In the genomic region with DNA sequence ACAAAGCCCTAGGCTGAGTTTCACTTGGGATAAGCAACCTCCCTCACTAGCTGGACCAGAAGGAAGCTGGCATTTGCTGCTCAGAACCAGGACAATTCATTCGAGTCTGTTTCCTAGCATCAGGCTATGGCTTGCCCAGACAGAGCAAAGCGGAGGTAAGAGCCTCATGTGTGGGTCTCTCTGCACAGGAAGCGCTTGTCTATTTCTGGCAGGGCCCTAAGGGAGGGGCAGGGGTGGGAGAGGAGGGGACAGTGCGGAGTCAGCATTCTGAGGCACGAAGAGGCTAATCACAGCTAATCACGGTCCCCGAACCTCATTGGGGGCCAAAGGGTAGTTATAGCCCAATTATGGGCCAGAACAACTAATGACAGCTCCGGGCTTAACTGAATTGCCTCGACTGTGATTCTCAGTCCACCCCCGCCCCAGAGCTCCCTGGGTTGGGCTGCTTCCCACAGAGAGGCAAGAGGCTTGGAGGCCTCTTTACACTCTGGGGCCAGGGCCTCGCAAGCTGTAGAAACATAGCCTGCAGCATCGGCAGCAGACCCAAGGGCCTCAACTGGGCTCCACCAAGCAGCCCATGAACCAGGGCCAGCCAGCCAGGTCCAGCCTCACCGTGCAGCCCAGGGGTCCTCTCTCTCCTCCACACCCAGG, we compare ENCODE assay signal across 15 cellular contexts.
DNase-seq lines count a peak whose midpoint lies in the region; ATAC-seq, FAIRE-seq and TF ChIP-seq lines count a peak whose summit lies in the region.
"Had no signal": no experiment of that assay in that cellular context is flagged by ENCODE, and none has a peak within 500 bp of the region (broad histone marks: within the 10 kb centered on the region; RNA-seq: fewer than 3 reads in every experiment).

No MANE protein-coding gene starts in this region.

- intact Hi-C loops in Right ventricle myocardium inferior (cut with DNase I) (no loop called here), cardiac septum (cut with DNase I) (no loop called here), left ventricle myocardium inferior (cut with micrococcal nuclease) (no loop called here)

- DNase-seq in Right ventricle myocardium inferior (ENCODE audit: missing footprints) = no peak
- DNase-seq in cardiac septum (ENCODE audit: low spot score) = no peak
- peak; percentile 81 for DNase-seq in MM.1S
- no peak for DNase-seq in left ventricle myocardium inferior
- no peak for DNase-seq in HuH-7 (ENCODE audit: low spot score)
- DNase-seq in HTR-8/SVneo (ENCODE audit: insufficient read length, low spot score) = no peak
- DNase-seq: midbrain, NCI-H1694 treated with DMSO at 0.1 percent for 48 hours had no signal

- peak; percentile 27 for ATAC-seq in Right ventricle myocardium inferior
- ATAC-seq in stimulated activated memory B cell treated with anti-CD40 and anti-IgM and Interleukin-4, amounts not matched to agents 10 μg/mL and 1 μg/mL and 100 μg/mL, for 72 hours = peak; percentile 67
- no peak for ATAC-seq in GM21360 (IDR thresholded peaks at IDR 0.05; ENCODE audit: unreplicated experiment)
- ATAC-seq: K562 had no signal

- H3K4me3 ChIP-seq in MM.1S (ENCODE audit: low read length) (peak overlapping the region; percentile 12; the same call in 1 of the 2 replicates), left ventricle myocardium inferior (no peak overlapping the region)
- H3K4me3 ChIP-seq: K562, suprapubic skin had no signal

- no peaks in the 10 kb centered on the region for H4K20me1 ChIP-seq in MM.1S (ENCODE audit: insufficient read depth, low read length)

- H3K36me3 ChIP-seq in MM.1S (replicated peaks; ENCODE audit: insufficient read depth, low read length) = no peaks in the 10 kb centered on the region
- H3K36me3 ChIP-seq in left ventricle myocardium inferior = no peaks in the 10 kb centered on the region
- H3K36me3 ChIP-seq: suprapubic skin had no signal

- no peak overlapping the region for H3K4me3 Mint-ChIP-seq in stimulated activated memory B cell treated with anti-CD40 and anti-IgM and Interleukin-4, amounts not matched to agents 10 μg/mL and 1 μg/mL and 100 μg/mL, for 72 hours

- TF ChIP-seq CTCF in MM.1S (IDR thresholded peaks at IDR 0.05; ENCODE audit: low read length) (no peak), left ventricle myocardium inferior (IDR thresholded peaks at IDR 0.05; ENCODE audit: borderline replicate concordance) (no peak)

- peaks cover 20% of the 10 kb centered on the region for H3F3A ChIP-seq in MM.1S (ENCODE audit: insufficient read depth, low read length)

- no peak overlapping the region for H3K27ac Mint-ChIP-seq in stimulated activated memory B cell treated with anti-CD40 and anti-IgM and Interleukin-4, amounts not matched to agents 10 μg/mL and 1 μg/mL and 100 μg/mL, for 72 hours
- H3K27ac Mint-ChIP-seq: activated T-helper 2 cell treated with anti-CD3 and anti-CD28 coated beads, Interferon-gamma antibody, Interleukin-2, Interleukin-4, amounts not matched to agents 10 μg/mL and 5 μg/mL and 100 μg/mL, durations not matched to agents 14 hours and 24 hours and 36 hours had no signal

- H3K9me2 ChIP-seq in MM.1S (replicated peaks; ENCODE audit: insufficient read depth, low read length) = no peaks in the 10 kb centered on the region

- peak overlapping the region; percentile 48 for H3K9ac ChIP-seq in MM.1S (ENCODE audit: low read length)

- H3K9me3 ChIP-seq in MM.1S (replicated peaks; ENCODE audit: insufficient read depth, low read length) = no peaks in the 10 kb centered on the region
- H3K9me3 ChIP-seq in left ventricle myocardium inferior (replicated peaks) = no peaks in the 10 kb centered on the region
- H3K9me3 ChIP-seq: suprapubic skin had no signal

- H3K4me1 ChIP-seq in MM.1S (ENCODE audit: low read length) (peaks cover 64% of the 10 kb centered on the region), left ventricle myocardium inferior (peaks cover 32% of the 10 kb centered on the region)

- no peak for FAIRE-seq in HTR-8/SVneo (lab: Jason Lieb, UNC)
- FAIRE-seq: K562 had no signal

- no peaks in the 10 kb centered on the region for H3K79me2 ChIP-seq in MM.1S (ENCODE audit: low read length)

- H2AFZ ChIP-seq in MM.1S (ENCODE audit: low read length) = peak overlapping the region; percentile 25; the same call in 1 of the 2 replicates

- no peaks in the 10 kb centered on the region for H3K36me3 Mint-ChIP-seq in stimulated activated memory B cell treated with anti-CD40 and anti-IgM and Interleukin-4, amounts not matched to agents 10 μg/mL and 1 μg/mL and 100 μg/mL, for 72 hours

- H3K27me3 ChIP-seq in MM.1S (replicated peaks; ENCODE audit: insufficient read depth, low read length) (no peaks in the 10 kb centered on the region), left ventricle myocardium inferior (ENCODE audit: low read depth) (no peaks in the 10 kb centered on the region)
- H3K27me3 ChIP-seq: suprapubic skin had no signal

- no peaks in the 10 kb centered on the region for H3K27me3 Mint-ChIP-seq in stimulated activated memory B cell treated with anti-CD40 and anti-IgM and Interleukin-4, amounts not matched to agents 10 μg/mL and 1 μg/mL and 100 μg/mL, for 72 hours

- no peaks in the 10 kb centered on the region for H3K9me3 Mint-ChIP-seq in stimulated activated memory B cell treated with anti-CD40 and anti-IgM and Interleukin-4, amounts not matched to agents 10 μg/mL and 1 μg/mL and 100 μg/mL, for 72 hours
- H3K9me3 Mint-ChIP-seq: activated T-helper 2 cell treated with anti-CD3 and anti-CD28 coated beads, Interferon-gamma antibody, Interleukin-2, Interleukin-4, amounts not matched to agents 10 μg/mL and 5 μg/mL and 100 μg/mL, durations not matched to agents 14 hours and 24 hours and 36 hours had no signal

- H3K27ac ChIP-seq in MM.1S (ENCODE audit: low read length) (peak overlapping the region; percentile 89), left ventricle myocardium inferior (replicated peaks) (peak overlapping the region; percentile 43)
- H3K27ac ChIP-seq: C4-2B, suprapubic skin, VCaP had no signal

- H3K4me2 ChIP-seq in MM.1S (ENCODE audit: low read depth, low read length) = peak overlapping the region; percentile 52

- H3K4me1 Mint-ChIP-seq in stimulated activated memory B cell treated with anti-CD40 and anti-IgM and Interleukin-4, amounts not matched to agents 10 μg/mL and 1 μg/mL and 100 μg/mL, for 72 hours = peaks cover 31% of the 10 kb centered on the region
